8 cellular contexts compared by ENCODE assay signal in the genomic region with DNA sequence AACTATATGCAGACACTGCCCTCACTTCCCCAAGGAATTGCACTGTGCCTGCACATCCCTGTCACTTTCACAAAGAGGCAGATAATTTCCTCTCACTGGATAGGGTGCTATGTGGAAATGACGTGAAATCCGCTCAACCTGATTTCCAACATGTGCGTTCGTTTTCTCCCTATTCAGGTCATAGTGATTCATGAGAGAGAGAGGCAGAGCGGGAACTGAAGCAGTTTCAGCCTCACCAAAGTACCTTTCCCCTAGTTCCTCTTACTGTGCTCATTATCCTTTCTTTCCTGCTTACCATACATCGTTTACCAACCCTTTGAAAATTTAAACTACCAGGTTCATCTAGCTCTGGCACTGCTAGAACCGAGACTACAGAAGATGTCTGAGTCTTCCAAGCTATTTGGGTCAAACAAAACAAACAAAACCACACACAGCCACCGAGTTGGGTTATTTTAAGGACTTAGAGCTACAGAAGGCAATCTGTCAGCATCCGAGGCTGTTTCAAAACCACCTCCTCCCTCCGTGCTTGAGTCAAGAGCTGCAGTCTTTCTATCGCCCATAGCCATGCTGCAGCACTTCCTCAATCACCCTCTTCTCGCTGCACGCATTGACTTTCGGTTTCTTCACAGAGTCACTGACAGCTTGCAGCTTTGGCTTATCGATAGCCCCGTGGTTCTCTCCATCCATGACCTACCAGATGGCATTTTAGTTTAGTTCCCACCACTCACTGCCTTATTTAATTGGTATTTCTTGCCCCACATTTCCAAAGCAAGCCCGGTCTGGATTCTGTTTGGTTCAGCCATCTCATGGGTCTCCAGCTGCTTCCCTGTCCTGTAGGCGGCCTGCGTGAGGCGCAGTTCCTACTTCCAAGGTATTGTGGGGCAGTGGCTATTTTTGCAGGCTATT.
DNase-seq lines count a peak whose midpoint lies in the region; ATAC-seq and TF ChIP-seq lines count a peak whose summit lies in the region.

No MANE protein-coding gene starts in this region.

- TF ChIP-seq CTCF in CD14-positive monocyte (IDR thresholded peaks at IDR 0.05): peak; percentile 49
- TF ChIP-seq CTCF in heart left ventricle (IDR thresholded peaks at IDR 0.05): peak in 5 of 12 donors; percentile 11 to 47 (median 26)

- peaks cover 28% of the 10 kb centered on the region for H3K4me1 Mint-ChIP-seq in CD14-positive monocyte
- H3K4me1 Mint-ChIP-seq in activated T-cell treated with anti-CD3 and anti-CD28 coated beads, Interleukin-2, amount 50 U/mL, for 72 hours (ENCODE audit: low read depth): peaks cover 24% of the 10 kb centered on the region

- peak overlapping the region; percentile 92 to 98 for H3K4me3 Mint-ChIP-seq in CD14-positive monocyte
- peak overlapping the region; percentile 87 to 99 for H3K4me3 Mint-ChIP-seq in activated T-cell treated with anti-CD3 and anti-CD28 coated beads, Interleukin-2, amount 50 U/mL, for 72 hours

- intact Hi-C loops in CD14-positive monocyte (cut with micrococcal nuclease): no loop called here
- intact Hi-C loops in heart left ventricle (cut with DNase I): no loop called here

- H3K27me3 ChIP-seq in heart left ventricle: no peaks in the 10 kb centered on the region

- peak; percentile 87 for ATAC-seq in GM19351 (IDR thresholded peaks at IDR 0.05; ENCODE audit: unreplicated experiment)
- ATAC-seq in HG03457 (IDR thresholded peaks at IDR 0.05; ENCODE audit: unreplicated experiment): peak; percentile 98
- peak; percentile 93 for ATAC-seq in activated T-cell treated with anti-CD3 and anti-CD28 coated beads, Interleukin-2, amount 50 U/mL, for 72 hours (replicated peaks in 1 of 2)
- peak; percentile 47 to 86 (median 83) for ATAC-seq in heart left ventricle

- H3K9me3 ChIP-seq in heart left ventricle: no peaks in the 10 kb centered on the region

- H3K4me3 ChIP-seq in heart left ventricle: peak overlapping the region in 11 of 12 donors; percentile 11 to 63 (median 42)

- TF ChIP-seq POLR2A in heart left ventricle (IDR thresholded peaks at IDR 0.05): no peak

- WGBS in heart left ventricle, 4 donors: 55 to 72% (median 61%) methylated on average over 20 of the region's 20 CpGs

- H3K36me3 ChIP-seq in heart left ventricle: no peaks in the 10 kb centered on the region

- peaks cover 0 to 9% (median 0%) of the 10 kb centered on the region in 12 donors for H3K4me1 ChIP-seq in heart left ventricle

- H3K27ac ChIP-seq in heart left ventricle: peak overlapping the region in 6 of 12 donors; percentile 16 to 84 (median 38)

- no peaks in the 10 kb centered on the region for H3K27me3 Mint-ChIP-seq in CD14-positive monocyte (ENCODE audit: low read depth in 3 of 3)
- H3K27me3 Mint-ChIP-seq in activated T-cell treated with anti-CD3 and anti-CD28 coated beads, Interleukin-2, amount 50 U/mL, for 72 hours (ENCODE audit: low read depth): no peaks in the 10 kb centered on the region

- H3K9me3 Mint-ChIP-seq in CD14-positive monocyte: no peaks in the 10 kb centered on the region
- H3K9me3 Mint-ChIP-seq in activated T-cell treated with anti-CD3 and anti-CD28 coated beads, Interleukin-2, amount 50 U/mL, for 72 hours: no peaks in the 10 kb centered on the region

- no peaks in the 10 kb centered on the region for H3K36me3 Mint-ChIP-seq in CD14-positive monocyte
- no peaks in the 10 kb centered on the region for H3K36me3 Mint-ChIP-seq in activated T-cell treated with anti-CD3 and anti-CD28 coated beads, Interleukin-2, amount 50 U/mL, for 72 hours (ENCODE audit: insufficient read depth in 2 of 2)

- peak; percentile 67 for DNase-seq in CD14-positive monocyte (ENCODE audit: low spot score)
- peak; percentile 56 for DNase-seq in OCI-M2 (lab: John Stamatoyannopoulos, UW; ENCODE audit: unreplicated experiment)
- peak; percentile 60 to 69 for DNase-seq in activated T-cell treated with anti-CD3 and anti-CD28 coated beads, Interleukin-2, amount 50 U/mL, for 72 hours
- DNase-seq in heart left ventricle: peak; percentile 16 to 58 (median 41)
- DNase-seq in stimulated activated CD4-positive, alpha-beta T cell treated with anti-CD3 and anti-CD28 coated beads, Interleukin-1b, Interleukin-23, amount 100 ng/mL, for 48 hours: peak; percentile 66
- no peak for DNase-seq in NCI-H446 treated with DMSO at 0.1 percent for 48 hours (lab: John Stamatoyannopoulos, UW)

- H3K27ac Mint-ChIP-seq in CD14-positive monocyte: peak overlapping the region; percentile 88 to 95 (median 94)
- peak overlapping the region; percentile 99 for H3K27ac Mint-ChIP-seq in activated T-cell treated with anti-CD3 and anti-CD28 coated beads, Interleukin-2, amount 50 U/mL, for 72 hours
